In the genomic region with DNA sequence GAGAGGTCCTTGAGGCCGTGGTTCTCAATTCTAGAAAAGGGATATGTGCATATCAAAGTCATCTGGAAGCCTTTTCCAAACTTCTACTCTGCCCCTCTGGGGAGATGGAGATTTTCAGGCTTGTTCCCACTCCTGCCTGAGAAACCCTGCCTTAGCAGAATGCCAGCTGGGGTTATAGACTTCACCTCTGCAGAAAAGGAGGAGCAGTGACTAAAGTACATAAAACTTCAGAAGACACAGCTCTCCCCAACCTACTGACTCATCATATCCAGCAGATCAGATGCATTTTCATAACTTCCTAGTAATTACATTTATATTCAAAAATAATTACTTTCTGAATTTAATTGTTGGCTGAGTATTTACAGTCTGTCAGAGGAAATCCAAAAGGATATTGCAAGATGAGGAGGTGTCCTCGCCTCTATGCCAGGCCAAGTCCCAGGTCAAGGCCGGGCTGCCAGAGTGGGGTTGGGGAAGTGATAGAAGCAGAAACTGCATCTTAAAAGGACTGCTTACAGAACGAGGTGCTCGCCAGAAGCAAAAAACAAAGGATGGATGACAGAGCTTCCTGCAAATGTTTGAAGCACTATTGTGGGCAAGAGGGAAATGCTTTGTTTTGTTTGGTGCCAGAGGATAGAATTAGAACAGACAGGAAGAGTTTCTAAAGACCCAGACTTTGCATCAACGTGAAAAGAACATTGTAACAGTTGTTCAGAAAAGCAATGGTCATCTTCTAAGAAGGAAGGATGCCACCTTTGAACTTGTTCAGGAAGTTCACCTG, we compare ENCODE assay signal across 15 cellular contexts.
DNase-seq lines count a peak whose midpoint lies in the region; ATAC-seq, FAIRE-seq and TF ChIP-seq lines count a peak whose summit lies in the region.
"Had no signal": no experiment of that assay in that cellular context is flagged by ENCODE, and none has a peak within 500 bp of the region (broad histone marks: within the 10 kb centered on the region; RNA-seq: fewer than 3 reads in every experiment).

No MANE protein-coding gene starts in this region.

- no peaks in the 10 kb centered on the region for H3K9me3 ChIP-seq in BLaER1
- H3K9me3 ChIP-seq in KOPT-K1 (ENCODE audit: insufficient read depth, low read length, poor library complexity, severe bottlenecking) = no peaks in the 10 kb centered on the region
- no peaks in the 10 kb centered on the region for H3K9me3 ChIP-seq in neural progenitor cell (ENCODE audit: low read depth)

- peak overlapping the region; percentile 7 for H3K27ac Mint-ChIP-seq in neural progenitor cell
- H3K27ac Mint-ChIP-seq: CD8-positive, alpha-beta T cell; stimulated activated memory B cell treated with anti-CD40 and anti-IgM and Interleukin-4, amounts not matched to agents 10 μg/mL and 1 μg/mL and 100 μg/mL, for 72 hours; type B pancreatic cell had no signal

- ATAC-seq in HG03095 (IDR thresholded peaks at IDR 0.05; ENCODE audit: unreplicated experiment) = no peak
- ATAC-seq: CD8-positive, alpha-beta T cell; stimulated activated memory B cell treated with anti-CD40 and anti-IgM and Interleukin-4, amounts not matched to agents 10 μg/mL and 1 μg/mL and 100 μg/mL, for 72 hours had no signal

- TF ChIP-seq CTCF in epithelial cell of esophagus (IDR thresholded peaks at IDR 0.05; ENCODE audit: insufficient read depth, low read depth, low read length, missing control alignments) = no peak
- TF ChIP-seq CTCF in neural progenitor cell (IDR thresholded peaks at IDR 0.05) = no peak

- TF ChIP-seq POLR2A in GM12891 (IDR thresholded peaks at IDR 0.05; ENCODE audit: low read depth, low read length) = no peak

- H3K4me3 ChIP-seq in BLaER1 (no peak overlapping the region), epithelial cell of esophagus (ENCODE audit: low read length) (no peak overlapping the region), neural progenitor cell (no peak overlapping the region)
- H3K4me3 ChIP-seq: dorsolateral prefrontal cortex, HAP-1 had no signal

- H3K9ac ChIP-seq in BLaER1 (no peak overlapping the region), neural progenitor cell (no peak overlapping the region)

- no peaks in the 10 kb centered on the region for H3K79me2 ChIP-seq in neural progenitor cell (ENCODE audit: low read depth)

- H3K4me2 ChIP-seq in BLaER1 (peak overlapping the region; percentile 2; the same call in 1 of the 2 replicates), neural progenitor cell (no peak overlapping the region)

- DNase-seq in epithelial cell of esophagus (ENCODE audit: low read depth) (peak; percentile 73), neural progenitor cell (ENCODE audit: low spot score) (no peak), activated T-cell treated with anti-CD3 and anti-CD28 coated beads for 4 hours (no peak), mucosa of gallbladder (ENCODE audit: low spot score) (no peak), GM12891 (ENCODE audit: insufficient read length, low spot score) (no peak)
- DNase-seq: activated gamma-delta T cell treated with Interleukin-2 at 50 U/mL for 16 hours; CD8-positive, alpha-beta T cell; dorsolateral prefrontal cortex; kidney had no signal

- FAIRE-seq in GM12891 (lab: Jason Lieb, UNC) = no peak
- FAIRE-seq: kidney had no signal

- H3K27ac ChIP-seq in BLaER1 (no peak overlapping the region), KOPT-K1 (ENCODE audit: low read depth, low read length, poor library complexity, severe bottlenecking) (peak overlapping the region; percentile 30), neural progenitor cell (no peak overlapping the region)

- H3K4me1 ChIP-seq in BLaER1 = peaks cover 10% of the 10 kb centered on the region
- H3K4me1 ChIP-seq in neural progenitor cell = peaks cover 3% of the 10 kb centered on the region

- H4K20me1 ChIP-seq in BLaER1 = no peaks in the 10 kb centered on the region
- no peaks in the 10 kb centered on the region for H4K20me1 ChIP-seq in neural progenitor cell (ENCODE audit: low read depth)

- no peaks in the 10 kb centered on the region for H3F3A ChIP-seq in neural progenitor cell (ENCODE audit: low read depth)

- peaks cover 14% of the 10 kb centered on the region for H3K27me3 Mint-ChIP-seq in neural progenitor cell (ENCODE audit: insufficient read depth, low read depth)
- H3K27me3 Mint-ChIP-seq: stimulated activated memory B cell treated with anti-CD40 and anti-IgM and Interleukin-4, amounts not matched to agents 10 μg/mL and 1 μg/mL and 100 μg/mL, for 72 hours; type B pancreatic cell had no signal

- H3K4me1 Mint-ChIP-seq in neural progenitor cell = peaks cover 52% of the 10 kb centered on the region
- H3K4me1 Mint-ChIP-seq: stimulated activated memory B cell treated with anti-CD40 and anti-IgM and Interleukin-4, amounts not matched to agents 10 μg/mL and 1 μg/mL and 100 μg/mL, for 72 hours had no signal

- H3K4me3 Mint-ChIP-seq in neural progenitor cell = no peak overlapping the region
- H3K4me3 Mint-ChIP-seq: CD8-positive, alpha-beta T cell; stimulated activated memory B cell treated with anti-CD40 and anti-IgM and Interleukin-4, amounts not matched to agents 10 μg/mL and 1 μg/mL and 100 μg/mL, for 72 hours; type B pancreatic cell had no signal

- no peaks in the 10 kb centered on the region for H3K27me3 ChIP-seq in BLaER1
- H3K27me3 ChIP-seq in neural progenitor cell = no peaks in the 10 kb centered on the region
- H3K27me3 ChIP-seq: dorsolateral prefrontal cortex had no signal

- H3K36me3 Mint-ChIP-seq in neural progenitor cell = no peaks in the 10 kb centered on the region
- H3K36me3 Mint-ChIP-seq: CD8-positive, alpha-beta T cell; stimulated activated memory B cell treated with anti-CD40 and anti-IgM and Interleukin-4, amounts not matched to agents 10 μg/mL and 1 μg/mL and 100 μg/mL, for 72 hours; type B pancreatic cell had no signal

- peaks cover 6% of the 10 kb centered on the region for H3K9me3 Mint-ChIP-seq in neural progenitor cell
- H3K9me3 Mint-ChIP-seq: CD8-positive, alpha-beta T cell; stimulated activated memory B cell treated with anti-CD40 and anti-IgM and Interleukin-4, amounts not matched to agents 10 μg/mL and 1 μg/mL and 100 μg/mL, for 72 hours; type B pancreatic cell had no signal

- H2AFZ ChIP-seq in neural progenitor cell (replicated peaks) = no peak overlapping the region

- H3K36me3 ChIP-seq in BLaER1 (no peaks in the 10 kb centered on the region), KOPT-K1 (ENCODE audit: insufficient read depth, low read length) (no peaks in the 10 kb centered on the region), neural progenitor cell (no peaks in the 10 kb centered on the region)
- H3K36me3 ChIP-seq: HAP-1 had no signal

TF ChIP-seq in GM12891, 5 proteins besides CTCF, POLR2A, EP300 and RAD21:
- TF ChIP-seq POU2F2 (IDR thresholded peaks at IDR 0.05; ENCODE audit: low read depth, low read length) (no peak), SPI1 (IDR thresholded peaks at IDR 0.05; ENCODE audit: low read depth, low read length) (no peak), POLR2AphosphoS5 (IDR thresholded peaks at IDR 0.05; ENCODE audit: low read depth, low read length) (no peak), TAF1 (IDR thresholded peaks at IDR 0.05; ENCODE audit: low read depth, low read length) (no peak), PAX5 (IDR thresholded peaks at IDR 0.05; ENCODE audit: insufficient read depth, low read length, severe bottlenecking) (no peak)
